ENCODE assay signal across 12 cellular contexts in genomic region chr2:23662941-23663729, GRCh38.
DNase-seq lines count a peak whose midpoint lies in the region; ATAC-seq and TF ChIP-seq lines count a peak whose summit lies in the region.
"Had no signal": no experiment of that assay in that cellular context is flagged by ENCODE, and none has a peak within 500 bp of the region (broad histone marks: within the 10 kb centered on the region; RNA-seq: fewer than 3 reads in every experiment).

No MANE protein-coding gene starts in this region.

- WGBS in esophagus squamous epithelium, 2 donors, result 25 to 43% methylated on average over 5 to 34 of the region's 43 CpGs
- WGBS in mesendoderm (ENCODE audit: extremely low coverage, insufficient coverage, low lambda C conversion rate), result no CpG with 5 or more reads among the region's 43 CpGs
- 28% methylated on average over 43 of the region's 43 CpGs for WGBS in urinary bladder

- peak overlapping the region; percentile 34 for H3K56ac ChIP-seq in mesendoderm (ENCODE audit: low read length)

- H2BK15ac ChIP-seq in mesendoderm (replicated peaks; ENCODE audit: low read depth), result no peak overlapping the region

- no peak overlapping the region for H3K18ac ChIP-seq in mesendoderm (ENCODE audit: low read length)

- intact Hi-C loops in esophagus squamous epithelium (cut with DNase I), result no loop called here

- H3K9me3 ChIP-seq in esophagus squamous epithelium, result no peaks in the 10 kb centered on the region
- H3K9me3 ChIP-seq: SK-N-SH had no signal

- peaks cover 0 to 4% (median 0%) of the 10 kb centered on the region in 4 donors for H3K27me3 ChIP-seq in esophagus squamous epithelium
- no peaks in the 10 kb centered on the region for H3K27me3 ChIP-seq in mesendoderm (ENCODE audit: insufficient read depth, low read length, poor library complexity)

- DNase-seq in NCI-H1436 (lab: John Stamatoyannopoulos, UW) (peak; percentile 23), NCI-H1436 treated with DMSO at 0.1 percent for 48 hours (lab: John Stamatoyannopoulos, UW) (no peak), esophagus squamous epithelium (lab: John Stamatoyannopoulos, UW) (no peak), mesendoderm (no peak), NCI-H510A (lab: John Stamatoyannopoulos, UW) (no peak)
- no peak for DNase-seq in activated naive CD4-positive, alpha-beta T cell treated with anti-CD3 and anti-CD28 coated beads, Interleukin-2, amount 50 U/mL, for 72 hours (ENCODE audit: low spot score in 2 of 2)
- DNase-seq: 8988T; activated CD8-positive, alpha-beta T cell treated with anti-CD3 and anti-CD28 coated beads, Interleukin-2, amount 10 ng/mL, durations not matched to agents 7 days and 5 days; NCI-H345; SK-N-SH had no signal

- H4K8ac ChIP-seq in mesendoderm (ENCODE audit: low read depth, low read length), result no peak overlapping the region

- H3K27ac ChIP-seq in esophagus squamous epithelium (peak overlapping the region in 1 of 4 donors; percentile 25), mesendoderm (ENCODE audit: low read depth, low read length) (no peak overlapping the region), urinary bladder (ENCODE audit: low read depth) (no peak overlapping the region)

- H2BK5ac ChIP-seq in mesendoderm (ENCODE audit: low read length), result no peak overlapping the region

- TF ChIP-seq CTCF in esophagus squamous epithelium (IDR thresholded peaks at IDR 0.05), result no peak

- H2BK120ac ChIP-seq in mesendoderm (ENCODE audit: low read depth, low read length), result no peak overlapping the region

- H3K4ac ChIP-seq in mesendoderm (ENCODE audit: low read depth, low read length), result no peak overlapping the region

- H3K4me1 ChIP-seq in esophagus squamous epithelium, result peaks cover 7 to 22% (median 10%) of the 10 kb centered on the region in 3 donors
- H3K4me1 ChIP-seq in mesendoderm (ENCODE audit: control insufficient read depth, low read depth, low read length), result no peaks in the 10 kb centered on the region
- no peaks in the 10 kb centered on the region for H3K4me1 ChIP-seq in urinary bladder (ENCODE audit: insufficient read depth)

- H3K9ac ChIP-seq in mesendoderm (ENCODE audit: low read length), result no peak overlapping the region
- H3K9ac ChIP-seq: SK-N-SH had no signal

- no peaks in the 10 kb centered on the region for H3K9me3 Mint-ChIP-seq in activated naive CD4-positive, alpha-beta T cell treated with anti-CD3 and anti-CD28 coated beads, Interleukin-2, amount 50 U/mL, for 72 hours

- no peaks in the 10 kb centered on the region for H3K79me1 ChIP-seq in mesendoderm (ENCODE audit: low read length)

- peak overlapping the region; percentile 24 for H3K23ac ChIP-seq in mesendoderm (ENCODE audit: low read length)

- no peak overlapping the region for H2AK5ac ChIP-seq in mesendoderm (ENCODE audit: low read length)

- no peak for TF ChIP-seq POLR2A in esophagus squamous epithelium (IDR thresholded peaks at IDR 0.05)

- peak overlapping the region in 3 of 4 donors; percentile 27 to 57 (median 38) for H3K4me3 ChIP-seq in esophagus squamous epithelium
- H3K4me3 ChIP-seq in mesendoderm (ENCODE audit: low read length), result no peak overlapping the region
- peak overlapping the region; percentile 19 for H3K4me3 ChIP-seq in urinary bladder (ENCODE audit: low read depth, low read length)

- ATAC-seq in GM21447 (IDR thresholded peaks at IDR 0.05; ENCODE audit: unreplicated experiment), result no peak
- ATAC-seq in activated naive CD4-positive, alpha-beta T cell treated with anti-CD3 and anti-CD28 coated beads, Interleukin-2, amount 50 U/mL, for 72 hours, result no peak
- ATAC-seq: activated CD8-positive, alpha-beta T cell treated with anti-CD3 and anti-CD28 coated beads, Interleukin-2, amount 10 ng/mL, durations not matched to agents 7 days and 5 days had no signal

- H3K36me3 ChIP-seq in esophagus squamous epithelium (no peaks in the 10 kb centered on the region), mesendoderm (ENCODE audit: control insufficient read depth, insufficient read depth, low read length) (no peaks in the 10 kb centered on the region), urinary bladder (ENCODE audit: insufficient read depth) (no peaks in the 10 kb centered on the region)

- H3K79me2 ChIP-seq in mesendoderm (ENCODE audit: control insufficient read depth, insufficient read depth, low read length), result no peaks in the 10 kb centered on the region

- H3K4me2 ChIP-seq in mesendoderm (ENCODE audit: low read length), result peak overlapping the region; percentile 25
- H3K4me2 ChIP-seq: SK-N-SH had no signal

- H3K27ac Mint-ChIP-seq in activated naive CD4-positive, alpha-beta T cell treated with anti-CD3 and anti-CD28 coated beads, Interleukin-2, amount 50 U/mL, for 72 hours, result no peak overlapping the region
- H3K27ac Mint-ChIP-seq: activated CD8-positive, alpha-beta T cell treated with anti-CD3 and anti-CD28 coated beads, Interleukin-2, amount 10 ng/mL, durations not matched to agents 7 days and 5 days had no signal

- no peak overlapping the region for H4K5ac ChIP-seq in mesendoderm (ENCODE audit: low read length)

- H3K36me3 Mint-ChIP-seq in activated naive CD4-positive, alpha-beta T cell treated with anti-CD3 and anti-CD28 coated beads, Interleukin-2, amount 50 U/mL, for 72 hours, result no peaks in the 10 kb centered on the region
